In the genomic region with DNA sequence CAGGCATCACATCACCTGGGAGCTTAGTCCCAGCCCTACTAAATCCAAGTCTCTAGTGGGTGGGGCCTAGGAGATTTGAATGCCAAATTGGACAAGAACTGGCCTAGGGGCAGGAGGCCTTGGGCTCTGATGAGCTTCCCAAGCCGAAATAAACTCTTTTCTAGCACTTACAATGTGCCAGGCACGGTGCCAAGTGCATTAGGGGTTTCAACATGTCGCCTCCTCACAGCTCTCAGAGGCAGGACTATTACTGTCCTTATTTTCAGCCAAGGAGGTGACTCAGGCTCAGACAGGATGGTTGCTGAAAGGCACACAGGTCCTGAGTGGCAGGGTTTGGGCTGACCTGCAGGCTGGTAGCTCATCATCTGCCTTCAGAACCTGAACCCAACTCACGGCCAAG, we compare ENCODE assay signal across 16 cellular contexts. TPM values are rescaled to one million over a fixed set of nuclear protein-coding genes. Genes with fewer than 3 reads are reported as not detected.
DNase-seq lines count a peak whose midpoint lies in the region; ATAC-seq and TF ChIP-seq lines count a peak whose summit lies in the region.
"Had no signal": no experiment of that assay in that cellular context is flagged by ENCODE, and none has a peak within 500 bp of the region (broad histone marks: within the 10 kb centered on the region; RNA-seq: fewer than 3 reads in every experiment).

No MANE protein-coding gene starts in this region.

- H3K4me1 Mint-ChIP-seq in progenitor cell of endocrine pancreas (ENCODE audit: low read depth), result peaks cover 51% of the 10 kb centered on the region
- peaks cover 4 to 8% of the 10 kb centered on the region in 2 donors for H3K4me1 Mint-ChIP-seq in effector memory CD8-positive, alpha-beta T cell (ENCODE audit: low read depth in 2 of 2)

- H3K4me1 ChIP-seq in esophagus squamous epithelium, result peaks cover 15 to 65% (median 48%) of the 10 kb centered on the region in 3 donors
- peaks cover 35 to 46% of the 10 kb centered on the region in 2 experiments for H3K4me1 ChIP-seq in trophoblast cell (ENCODE audit: control insufficient read depth in 1 of 2, insufficient read depth in 2 of 2, low read length in 2 of 2)

- no peak overlapping the region for H3K27ac Mint-ChIP-seq in progenitor cell of endocrine pancreas
- H3K27ac Mint-ChIP-seq in effector memory CD8-positive, alpha-beta T cell, result no peak overlapping the region
- H3K27ac Mint-ChIP-seq: H9 had no signal

- intact Hi-C loops in esophagus squamous epithelium (cut with DNase I), result no loop called here

- no peak for TF ChIP-seq CTCF in esophagus squamous epithelium (IDR thresholded peaks at IDR 0.05)
- TF ChIP-seq CTCF in progenitor cell of endocrine pancreas (IDR thresholded peaks at IDR 0.05; ENCODE audit: unreplicated experiment), result no peak

- no peaks in the 10 kb centered on the region for H3K36me3 ChIP-seq in esophagus squamous epithelium
- no peaks in the 10 kb centered on the region for H3K36me3 ChIP-seq in trophoblast cell (ENCODE audit: control insufficient read depth in 1 of 2, insufficient read depth in 2 of 2, low read length in 2 of 2)
- H3K36me3 ChIP-seq: left lung had no signal

- no peak overlapping the region for H2AFZ ChIP-seq in trophoblast cell (ENCODE audit: insufficient read depth, low read length, poor library complexity)
- H2AFZ ChIP-seq: PC-9 had no signal

- H3K23ac ChIP-seq in trophoblast cell (ENCODE audit: low read length), result no peak overlapping the region

- peak overlapping the region; percentile 3 for H2BK5ac ChIP-seq in trophoblast cell (ENCODE audit: low read depth, low read length, poor library complexity)

- H3K9me3 Mint-ChIP-seq in progenitor cell of endocrine pancreas (ENCODE audit: low read depth), result peaks cover 4% of the 10 kb centered on the region
- peaks cover 0 to 2% of the 10 kb centered on the region in 2 donors for H3K9me3 Mint-ChIP-seq in effector memory CD8-positive, alpha-beta T cell

- H3K14ac ChIP-seq in trophoblast cell (ENCODE audit: low read length), result peak overlapping the region; percentile 63

- H3K4ac ChIP-seq in trophoblast cell (ENCODE audit: low read depth, low read length), result peak overlapping the region; percentile 50

- peak overlapping the region; percentile 40 for H2BK120ac ChIP-seq in trophoblast cell (ENCODE audit: insufficient read depth, low read length, poor library complexity)

- H3K4me3 ChIP-seq in esophagus squamous epithelium, result no peak overlapping the region
- H3K4me3 ChIP-seq in trophoblast cell (ENCODE audit: low read depth, low read length), result no peak overlapping the region
- H3K4me3 ChIP-seq: left lung, PC-9 had no signal

- H3K18ac ChIP-seq in trophoblast cell (ENCODE audit: low read length), result peak overlapping the region; percentile 72

- H3K27me3 ChIP-seq in esophagus squamous epithelium, result no peaks in the 10 kb centered on the region
- H3K27me3 ChIP-seq in trophoblast cell (ENCODE audit: insufficient read depth, low read length), result no peaks in the 10 kb centered on the region
- H3K27me3 ChIP-seq: left lung had no signal

- peak overlapping the region; percentile 59 for H2BK12ac ChIP-seq in trophoblast cell (ENCODE audit: low read length)

- H4K91ac ChIP-seq in trophoblast cell (ENCODE audit: low read depth, low read length), result peak overlapping the region; percentile 86

- WGBS in esophagus squamous epithelium, 2 donors, result 20 to 33% methylated on average over 1 to 3 of the region's 4 CpGs
- WGBS in trophoblast cell (ENCODE audit: extremely low coverage, insufficient coverage, insufficient read length), result no CpG with 5 or more reads among the region's 4 CpGs

- H3K79me2 ChIP-seq in trophoblast cell (ENCODE audit: control insufficient read depth, insufficient read depth, low read length, poor library complexity), result peaks cover 17% of the 10 kb centered on the region

- peak overlapping the region; percentile 11 for H2AK5ac ChIP-seq in trophoblast cell (ENCODE audit: low read length)

- TF ChIP-seq POLR2A in esophagus squamous epithelium (IDR thresholded peaks at IDR 0.05), result no peak

- peak; percentile 37 for DNase-seq in AG20443 (ENCODE audit: low spot score)
- DNase-seq in NCI-H446 treated with DMSO at 0.1 percent for 48 hours (lab: John Stamatoyannopoulos, UW), result peak; percentile 54
- no peak for DNase-seq in esophagus squamous epithelium (lab: John Stamatoyannopoulos, UW)
- DNase-seq in trophoblast cell, result no peak
- no peak for DNase-seq in progenitor cell of endocrine pancreas (ENCODE audit: low spot score, unreplicated experiment)
- no peak for DNase-seq in effector memory CD8-positive, alpha-beta T cell
- DNase-seq in inferior parietal cortex (ENCODE audit: extremely low spot score), result no peak
- no peak for DNase-seq in NAMALWA (ENCODE audit: low spot score)
- DNase-seq: activated T-cell treated with anti-CD3 and anti-CD28 coated beads for 4 hours, erythroblast, H9, left lung, NCI-H2081, PC-9 had no signal

- H3K27me3 Mint-ChIP-seq in progenitor cell of endocrine pancreas, result no peaks in the 10 kb centered on the region
- H3K27me3 Mint-ChIP-seq in effector memory CD8-positive, alpha-beta T cell, result peaks cover 0 to 6% of the 10 kb centered on the region in 2 donors
- H3K27me3 Mint-ChIP-seq: type B pancreatic cell had no signal

- ATAC-seq in effector memory CD8-positive, alpha-beta T cell (replicated peaks), result no peak
- ATAC-seq: left lung had no signal

- peaks cover 63% of the 10 kb centered on the region for H3K79me1 ChIP-seq in trophoblast cell (ENCODE audit: low read length)

- H3K27ac ChIP-seq in esophagus squamous epithelium (peak overlapping the region; percentile 13 to 86 (median 45)), trophoblast cell (ENCODE audit: low read depth, low read length) (no peak overlapping the region)
- H3K27ac ChIP-seq: C4-2B, PC-9 had no signal

- H4K8ac ChIP-seq in trophoblast cell (ENCODE audit: low read depth, low read length), result peak overlapping the region; percentile 75

- H3K4me2 ChIP-seq in trophoblast cell (ENCODE audit: low read length), result no peak overlapping the region
- H3K4me2 ChIP-seq: PC-9 had no signal

- peaks cover 0 to 7% (median 0%) of the 10 kb centered on the region in 3 donors for H3K9me3 ChIP-seq in esophagus squamous epithelium
- peaks cover 3% of the 10 kb centered on the region for H3K9me3 ChIP-seq in trophoblast cell (ENCODE audit: insufficient read depth, low read depth, low read length)

- no peak overlapping the region for H3K4me3 Mint-ChIP-seq in progenitor cell of endocrine pancreas (ENCODE audit: low read depth)
- H3K4me3 Mint-ChIP-seq in effector memory CD8-positive, alpha-beta T cell, result no peak overlapping the region
- H3K4me3 Mint-ChIP-seq: H9, type B pancreatic cell had no signal

- peaks cover 2% of the 10 kb centered on the region for H3K36me3 Mint-ChIP-seq in progenitor cell of endocrine pancreas (ENCODE audit: insufficient read depth)
- H3K36me3 Mint-ChIP-seq in effector memory CD8-positive, alpha-beta T cell (ENCODE audit: insufficient read depth), result peaks cover 3% of the 10 kb centered on the region

- no peak overlapping the region for H4K12ac ChIP-seq in trophoblast cell (ENCODE audit: low read depth, low read length)

- H3K9ac ChIP-seq in trophoblast cell (ENCODE audit: low read length), result no peak overlapping the region

RNA-seq across cellular contexts. Expression of a gene that starts 9.2 kb away (rescaled TPM):
- not detected for total RNA-seq in esophagus squamous epithelium
- polyA plus RNA-seq in trophoblast cell (2013), result 0.14 TPM in 2 replicates
- 17.8 and 23.7 TPM in 2 replicates for total RNA-seq in progenitor cell of endocrine pancreas
- total RNA-seq: H9, PC-9 had no signal

RNA-seq across cellular contexts. Expression of a gene that starts 26.4 kb away (rescaled TPM):
- total RNA-seq in esophagus squamous epithelium, result not detected
- polyA plus RNA-seq in trophoblast cell (2013), result 0.07 and 0.32 TPM in 2 replicates
- not detected in 2 replicates for total RNA-seq in progenitor cell of endocrine pancreas
- total RNA-seq: H9, left lung, PC-9 had no signal

Comparison
In these comparisons a context has a peak if more than half of its experiments do, and no peak if none do; other contexts are left out.
1. DNase-seq: peak in AG20443 (single experiment) and NCI-H446 treated with DMSO at 0.1 percent for 48 hours (single experiment); none in esophagus squamous epithelium (single experiment), trophoblast cell (0 of 2), progenitor cell of endocrine pancreas (single experiment), effector memory CD8-positive, alpha-beta T cell (0 of 3), inferior parietal cortex (single experiment) and NAMALWA (single experiment).
2. RNA of a gene that starts 9.2 kb away (total RNA-seq): 17.8 to 23.7 TPM in progenitor cell of endocrine pancreas; not detected in esophagus squamous epithelium; every median in the first group is over 10 times any median in the second.